ENCODE assay signal across 8 cellular contexts in the genomic region with DNA sequence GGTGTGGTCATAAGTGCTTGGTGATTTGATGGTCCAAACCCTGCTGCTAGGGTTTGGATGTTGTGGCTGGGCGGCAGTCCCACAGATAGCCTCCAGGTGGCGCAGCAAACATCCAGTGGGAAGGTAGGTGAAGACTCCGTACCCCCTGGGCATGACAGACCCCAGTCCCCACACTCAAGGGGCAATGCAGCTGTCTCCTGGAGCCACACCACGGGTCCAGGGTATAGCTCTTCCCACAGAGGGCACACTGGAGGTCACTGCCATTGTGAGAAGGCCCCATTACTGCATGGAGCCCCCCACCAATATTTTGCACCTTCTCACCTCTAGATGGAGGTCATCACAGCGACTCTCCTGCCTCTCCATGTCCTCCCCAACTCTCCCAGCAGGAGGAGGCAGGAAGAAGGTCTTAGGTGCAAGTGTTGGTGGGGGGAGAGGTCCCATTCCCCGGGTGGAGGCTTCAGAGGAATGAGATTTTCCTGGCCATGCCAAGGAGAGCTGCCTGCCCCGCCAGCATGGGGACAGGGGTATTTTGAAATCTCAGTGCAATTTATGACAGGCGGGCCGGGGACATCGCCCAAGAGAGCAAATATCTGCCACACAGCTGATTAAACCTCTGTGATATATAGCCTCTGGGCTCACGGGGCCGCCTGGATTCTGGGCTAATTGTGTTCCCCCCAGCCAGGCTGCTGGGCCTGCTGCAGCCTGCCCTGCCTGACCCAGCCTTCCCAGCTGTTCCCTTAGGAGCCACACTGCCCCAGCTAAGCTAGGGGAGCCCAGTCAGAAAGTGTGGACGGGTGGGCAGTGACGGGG. TPM values are rescaled to one million over a fixed set of nuclear protein-coding genes. Genes with fewer than 3 reads are reported as not detected.
DNase-seq lines count a peak whose midpoint lies in the region; ATAC-seq, FAIRE-seq and TF ChIP-seq lines count a peak whose summit lies in the region.

No MANE protein-coding gene starts in this region.

- WGBS in HepG2 (ENCODE audit: low lambda C conversion rate) = 8% methylated on average over 8 of the region's 14 CpGs

- TF ChIP-seq CTCF in activated B cell treated with CpG ODN at 0.5 μM for 24 hours (IDR thresholded peaks at IDR 0.05) (no peak), bronchial epithelial cell (IDR thresholded peaks at IDR 0.05; ENCODE audit: insufficient read depth, low read length, severe bottlenecking) (peak; percentile 84), HepG2 (CRISPR knock-in tag; IDR thresholded peaks at IDR 0.05) (peak; percentile 96)

- ATAC-seq in activated B cell treated with CpG ODN at 0.5 μM for 24 hours (ENCODE audit: low read depth) = peak; percentile 70
- peak; percentile 81 for ATAC-seq in HepG2
- no peak for ATAC-seq in HG02973 (IDR thresholded peaks at IDR 0.05; ENCODE audit: unreplicated experiment)
- ATAC-seq in HG02623 (IDR thresholded peaks at IDR 0.05; ENCODE audit: unreplicated experiment) = no peak

- H3K36me3 Mint-ChIP-seq in activated B cell treated with CpG ODN at 0.5 μM for 24 hours (ENCODE audit: low read depth) = no peaks in the 10 kb centered on the region

- H3K4me1 ChIP-seq in HepG2 (ENCODE audit: insufficient read depth, low read length) = peaks cover 14% of the 10 kb centered on the region

- no peak for FAIRE-seq in bronchial epithelial cell (lab: Jason Lieb, UNC)
- peak; percentile 96 for FAIRE-seq in HepG2 (lab: Jason Lieb, UNC)

- TF ChIP-seq POLR2A in HepG2 (IDR thresholded peaks at IDR 0.05; ENCODE audit: insufficient read depth in 1 of 2, low read depth in 2 of 2, low read length in 2 of 2) = no peak

- TF ChIP-seq EP300 in HepG2 (IDR thresholded peaks at IDR 0.05; ENCODE audit: low read depth in 2 of 2, low read length in 2 of 2) = no peak
- TF ChIP-seq EP300 in HepG2 (CRISPR knock-in tag; IDR thresholded peaks at IDR 0.05; ENCODE audit: borderline replicate concordance) = no peak

- POLR2A ChIA-PET in activated B cell treated with CpG ODN at 0.5 μM for 24 hours (lab: Charles Lee) (interaction anchor here (2.1 kb wide), 1 partner anchor 48 kb away, joined by 7 read pairs; no protein-coding TSS in a partner anchor), HepG2 (lab: Yijun Ruan, JAX) (interaction anchor here (0.7 to 0.9 kb wide), 2 partner anchors 34 to 98 kb away, joined by 3 read pairs; no protein-coding TSS in a partner anchor)

- no peaks in the 10 kb centered on the region for H3K9me3 ChIP-seq in MG63
- no peaks in the 10 kb centered on the region for H3K9me3 ChIP-seq in HepG2 (ENCODE audit: low read length)

- DNase-seq in G401 (ENCODE audit: low spot score) (peak; percentile 50), MG63 (peak; percentile 34), activated B cell treated with CpG ODN at 0.5 μM for 24 hours (peak; percentile 66), bronchial epithelial cell (ENCODE audit: low read depth) (peak; percentile 28), HepG2 (ENCODE audit: low spot score) (peak; percentile 84)
- peak; percentile 40 to 69 (median 55) for DNase-seq in stimulated activated CD4-positive, alpha-beta T cell treated with anti-CD3 and anti-CD28 coated beads, TNF-alpha, amount 100 ng/mL, for 24 hours (ENCODE audit: low read depth in 3 of 3)

- H3K4me3 ChIP-seq in MG63 (no peak overlapping the region), bronchial epithelial cell (ENCODE audit: low read depth, low read length) (no peak overlapping the region), HepG2 (replicated peaks in 1 of 3; ENCODE audit: insufficient read depth in 1 of 3, low read depth in 2 of 3, low read length in 3 of 3) (no peak overlapping the region)

- no peaks in the 10 kb centered on the region for H3K27me3 ChIP-seq in MG63
- peaks cover 14% of the 10 kb centered on the region for H3K27me3 ChIP-seq in bronchial epithelial cell (ENCODE audit: control insufficient read depth, insufficient read depth, low read length)
- H3K27me3 ChIP-seq in HepG2 (ENCODE audit: control insufficient read depth in 1 of 2, insufficient read depth in 2 of 2, low read length in 2 of 2) = peaks cover 2 to 25% of the 10 kb centered on the region in 2 experiments; a peak in 3 of 5 replicates

- CTCF ChIA-PET in activated B cell treated with CpG ODN at 0.5 μM for 24 hours (lab: Charles Lee) (interaction anchor here (0.8 to 5.5 kb wide), 10 partner anchors 9 to 114 kb away, joined by 3 to 72 read pairs (median 4); a partner anchor contains a TSS), HepG2 (lab: Yijun Ruan, JAX; ENCODE audit: low intra/inter-chr PET ratio, low total read pairs) (interaction anchor here (0.7 to 3.5 kb wide), 8 partner anchors 11 to 104 kb away, joined by 3 to 125 read pairs (median 6); a partner anchor contains a TSS)

- in situ Hi-C loops in G401 (cut with HindIII; ENCODE audit: low sequenced_read_pairs) = no loop called here
- in situ Hi-C loops in HepG2 (cut with HindIII; ENCODE audit: extremely low pct_ligation_motif_present, low pct_unique_long_range_greater_than_20kb) = loop anchor here (5.0 kb wide), 1 partner anchor 35 kb away; no protein-coding TSS in a partner anchor

- no peak overlapping the region for H3K27ac ChIP-seq in HepG2 (ENCODE audit: extremely low read length, insufficient read depth, low read length)

- H3K79me2 ChIP-seq in HepG2 (ENCODE audit: insufficient read depth, low read length) = no peaks in the 10 kb centered on the region

- H4K20me1 ChIP-seq in HepG2 (ENCODE audit: insufficient read depth, low read length) = no peaks in the 10 kb centered on the region

- peaks cover 28% of the 10 kb centered on the region for H3K4me1 Mint-ChIP-seq in activated B cell treated with CpG ODN at 0.5 μM for 24 hours

- BruUV-seq in HepG2 (replicated peaks; lab: Mats Ljungman, UMichigan) = no TSS peak

- H3K4me2 ChIP-seq in HepG2 (ENCODE audit: low read depth, low read length) = peak overlapping the region; percentile 59

- no peaks in the 10 kb centered on the region for H3K36me3 ChIP-seq in MG63
- no peaks in the 10 kb centered on the region for H3K36me3 ChIP-seq in bronchial epithelial cell (ENCODE audit: control insufficient read depth, insufficient read depth, low read length)
- H3K36me3 ChIP-seq in HepG2 (replicated peaks in 1 of 2; ENCODE audit: control insufficient read depth in 1 of 2, insufficient read depth in 2 of 2, low read length in 2 of 2) = no peaks in the 10 kb centered on the region

- H3K27ac Mint-ChIP-seq in activated B cell treated with CpG ODN at 0.5 μM for 24 hours = no peak overlapping the region

- peaks cover 8% of the 10 kb centered on the region for H3K27me3 Mint-ChIP-seq in activated B cell treated with CpG ODN at 0.5 μM for 24 hours

- H3K4me3 Mint-ChIP-seq in activated B cell treated with CpG ODN at 0.5 μM for 24 hours = no peak overlapping the region

- TF ChIP-seq RAD21 in HepG2 (CRISPR knock-in tag; IDR thresholded peaks at IDR 0.05) = peak; percentile 96

- intact Hi-C loops in activated B cell treated with CpG ODN at 0.5 μM for 24 hours (cut with micrococcal nuclease) = loop anchor here (1.0 to 2.0 kb wide), 4 partner anchors 39 to 114 kb away; a partner anchor contains a TSS
- intact Hi-C loops in HepG2 (cut with micrococcal nuclease; ENCODE audit: unreplicated experiment) = loop anchor here (1.0 to 2.0 kb wide), 4 partner anchors 34 to 104 kb away; no protein-coding TSS in a partner anchor

- H2AFZ ChIP-seq in HepG2 (ENCODE audit: low read length) = no peak overlapping the region

- H3K9me3 Mint-ChIP-seq in activated B cell treated with CpG ODN at 0.5 μM for 24 hours = no peaks in the 10 kb centered on the region

- no peak overlapping the region for H3K9ac ChIP-seq in HepG2 (ENCODE audit: insufficient read depth, low read depth, low read length)

RNA-seq across cellular contexts. Expression of a gene that starts 17.2 kb away (rescaled TPM):
- 1.7 and 2.3 TPM in 2 replicates for total RNA-seq in G401 (2014; rRNA removed; shearing (Covaris generic))
- 0.05 TPM in 1 of 2 replicates, not detected in the other for total RNA-seq in MG63 (2014; rRNA removed; shearing (Covaris generic); ENCODE audit: low replicate concordance)
- total RNA-seq in activated B cell treated with CpG ODN at 0.5 μM for 24 hours (3.1 and 4.5 TPM in 2 replicates), bronchial epithelial cell (0.26 and 0.64 TPM in 2 replicates), HepG2 (2016; rRNA removed; fragmentation: Illumina TruSeq; extraction: Trizol) (0.83 and 1.1 TPM in 2 replicates)
- total RNA-seq in HepG2 (2016; cell fraction: cytosol; rRNA removed; fragmentation: Illumina TruSeq; extraction: Trizol; ENCODE audit: low read depth) = 0.09 and 0.10 TPM in 2 replicates
- 0.67 and 0.91 TPM in 2 replicates for total RNA-seq in HepG2 (2016; cell fraction: insoluble cytoplasmic fraction; rRNA removed; fragmentation: Illumina TruSeq; extraction: Trizol)
- total RNA-seq in HepG2 (2016; cell fraction: membrane; rRNA removed; fragmentation: Illumina TruSeq; extraction: Trizol) = 0.28 and 0.34 TPM in 2 replicates
- 0.81 TPM in 2 replicates for total RNA-seq in HepG2 (2016; cell fraction: nucleus; rRNA removed; fragmentation: Illumina TruSeq; extraction: Trizol)
- 0.87 and 1.4 TPM in 2 replicates for polyA plus RNA-seq in HepG2 (2011; rRNA removed)
- polyA plus RNA-seq in HepG2 (2011; cell fraction: cytosol; rRNA removed) = 0.77 and 0.94 TPM in 2 replicates
- polyA plus RNA-seq in HepG2 (2011; cell fraction: nucleus; rRNA removed) = 1.7 and 2.6 TPM in 2 replicates
- 0.81 and 0.91 TPM in 2 replicates for polyA plus RNA-seq in HepG2 (2012)
- 0.05 TPM in 1 of 2 replicates, not detected in the other for polyA plus RNA-seq in HepG2 (2016; cell fraction: cytosol; fragmentation: Illumina TruSeq; extraction: Trizol; ENCODE audit: low read depth)
- 0.34 and 0.68 TPM in 2 replicates for polyA plus RNA-seq in HepG2 (2016; cell fraction: insoluble cytoplasmic fraction; fragmentation: Illumina TruSeq; extraction: Trizol; ENCODE audit: low read depth)
- 0.08 and 0.13 TPM in 2 replicates for polyA plus RNA-seq in HepG2 (2016; cell fraction: membrane; fragmentation: Illumina TruSeq; extraction: Trizol; ENCODE audit: low read depth)
- polyA plus RNA-seq in HepG2 (2016; cell fraction: nucleus; fragmentation: Illumina TruSeq; extraction: Trizol; ENCODE audit: insufficient read depth, low read depth) = 1.6 and 1.7 TPM in 2 replicates
- 0.56 and 2.3 TPM in 2 replicates for polyA minus RNA-seq in HepG2 (2011; rRNA and poly(A)+ RNA removed; ENCODE audit: low replicate concordance)
- polyA minus RNA-seq in HepG2 (2011; cell fraction: cytosol; rRNA and poly(A)+ RNA removed) = 0.79 and 0.89 TPM in 2 replicates
- polyA minus RNA-seq in HepG2 (2011; cell fraction: nucleus; rRNA and poly(A)+ RNA removed) = 0.77 and 1.1 TPM in 2 replicates

RNA-seq across cellular contexts. Expression of a gene that starts 30.7 kb away (rescaled TPM):
- total RNA-seq in G401 (2014; rRNA removed; shearing (Covaris generic)) = 1.8 and 1.9 TPM in 2 replicates
- not detected in 2 replicates for total RNA-seq in MG63 (2014; rRNA removed; shearing (Covaris generic); ENCODE audit: low replicate concordance)
- total RNA-seq in activated B cell treated with CpG ODN at 0.5 μM for 24 hours (16.7 and 17.0 TPM in 2 replicates), bronchial epithelial cell (under 0.01 and 0.26 TPM in 2 replicates), HepG2 (2016; rRNA removed; fragmentation: Illumina TruSeq; extraction: Trizol) (2.3 TPM in 2 replicates)
- 0.40 and 0.71 TPM in 2 replicates for total RNA-seq in HepG2 (2016; cell fraction: cytosol; rRNA removed; fragmentation: Illumina TruSeq; extraction: Trizol; ENCODE audit: low read depth)
- 1.8 and 2.2 TPM in 2 replicates for total RNA-seq in HepG2 (2016; cell fraction: insoluble cytoplasmic fraction; rRNA removed; fragmentation: Illumina TruSeq; extraction: Trizol)
- 1.9 and 2.0 TPM in 2 replicates for total RNA-seq in HepG2 (2016; cell fraction: membrane; rRNA removed; fragmentation: Illumina TruSeq; extraction: Trizol)
- total RNA-seq in HepG2 (2016; cell fraction: nucleus; rRNA removed; fragmentation: Illumina TruSeq; extraction: Trizol) = 0.97 and 1.3 TPM in 2 replicates
- polyA plus RNA-seq in HepG2 (2011; rRNA removed) = 5.8 and 6.1 TPM in 2 replicates
- 5.6 and 6.2 TPM in 2 replicates for polyA plus RNA-seq in HepG2 (2011; cell fraction: cytosol; rRNA removed)
- polyA plus RNA-seq in HepG2 (2011; cell fraction: nucleus; rRNA removed) = 5.3 and 5.6 TPM in 2 replicates
- 1.7 and 2.5 TPM in 2 replicates for polyA plus RNA-seq in HepG2 (2012)
- polyA plus RNA-seq in HepG2 (2016; cell fraction: cytosol; fragmentation: Illumina TruSeq; extraction: Trizol; ENCODE audit: low read depth) = 1.2 and 1.3 TPM in 2 replicates
- polyA plus RNA-seq in HepG2 (2016; cell fraction: insoluble cytoplasmic fraction; fragmentation: Illumina TruSeq; extraction: Trizol; ENCODE audit: low read depth) = 5.4 TPM in 2 replicates
- polyA plus RNA-seq in HepG2 (2016; cell fraction: membrane; fragmentation: Illumina TruSeq; extraction: Trizol; ENCODE audit: low read depth) = 3.7 and 3.8 TPM in 2 replicates
- 4.1 and 4.5 TPM in 2 replicates for polyA plus RNA-seq in HepG2 (2016; cell fraction: nucleus; fragmentation: Illumina TruSeq; extraction: Trizol; ENCODE audit: insufficient read depth, low read depth)
- polyA minus RNA-seq in HepG2 (2011; rRNA and poly(A)+ RNA removed; ENCODE audit: low replicate concordance) = 0.35 and 3.6 TPM in 2 replicates
- 1.4 and 2.5 TPM in 2 replicates for polyA minus RNA-seq in HepG2 (2011; cell fraction: cytosol; rRNA and poly(A)+ RNA removed)
- polyA minus RNA-seq in HepG2 (2011; cell fraction: nucleus; rRNA and poly(A)+ RNA removed) = 0.52 and 0.99 TPM in 2 replicates

RNA-seq across cellular contexts. Expression of a gene that starts 44.9 kb away (rescaled TPM):
- total RNA-seq in G401 (2014; rRNA removed; shearing (Covaris generic)) = 2.4 and 6.5 TPM in 2 replicates
- total RNA-seq in MG63 (2014; rRNA removed; shearing (Covaris generic); ENCODE audit: low replicate concordance) = 1.0 and 3.2 TPM in 2 replicates
- total RNA-seq in activated B cell treated with CpG ODN at 0.5 μM for 24 hours (21.9 and 22.4 TPM in 2 replicates), bronchial epithelial cell (4.4 and 5.0 TPM in 2 replicates), HepG2 (2016; rRNA removed; fragmentation: Illumina TruSeq; extraction: Trizol) (3.9 and 6.7 TPM in 2 replicates)
- total RNA-seq in HepG2 (2016; cell fraction: cytosol; rRNA removed; fragmentation: Illumina TruSeq; extraction: Trizol; ENCODE audit: low read depth) = 1.6 TPM in 2 replicates
- 4.7 and 7.5 TPM in 2 replicates for total RNA-seq in HepG2 (2016; cell fraction: insoluble cytoplasmic fraction; rRNA removed; fragmentation: Illumina TruSeq; extraction: Trizol)
- total RNA-seq in HepG2 (2016; cell fraction: membrane; rRNA removed; fragmentation: Illumina TruSeq; extraction: Trizol) = 2.1 and 3.5 TPM in 2 replicates
- 6.4 and 10.0 TPM in 2 replicates for total RNA-seq in HepG2 (2016; cell fraction: nucleus; rRNA removed; fragmentation: Illumina TruSeq; extraction: Trizol)
- 7.8 and 13.5 TPM in 2 replicates for polyA plus RNA-seq in HepG2 (2011; rRNA removed)
- 5.7 TPM in 2 replicates for polyA plus RNA-seq in HepG2 (2011; cell fraction: cytosol; rRNA removed)
- 29.5 and 34.5 TPM in 2 replicates for polyA plus RNA-seq in HepG2 (2011; cell fraction: nucleus; rRNA removed)
- polyA plus RNA-seq in HepG2 (2012) = 4.3 and 5.5 TPM in 2 replicates
- polyA plus RNA-seq in HepG2 (2016; cell fraction: cytosol; fragmentation: Illumina TruSeq; extraction: Trizol; ENCODE audit: low read depth) = 0.87 and 1.1 TPM in 2 replicates
- polyA plus RNA-seq in HepG2 (2016; cell fraction: insoluble cytoplasmic fraction; fragmentation: Illumina TruSeq; extraction: Trizol; ENCODE audit: low read depth) = 3.0 and 5.2 TPM in 2 replicates
- 1.7 and 1.9 TPM in 2 replicates for polyA plus RNA-seq in HepG2 (2016; cell fraction: membrane; fragmentation: Illumina TruSeq; extraction: Trizol; ENCODE audit: low read depth)
- polyA plus RNA-seq in HepG2 (2016; cell fraction: nucleus; fragmentation: Illumina TruSeq; extraction: Trizol; ENCODE audit: insufficient read depth, low read depth) = 16.3 and 17.6 TPM in 2 replicates
- 0.58 and 15.8 TPM in 2 replicates for polyA minus RNA-seq in HepG2 (2011; rRNA and poly(A)+ RNA removed; ENCODE audit: low replicate concordance)
- 1.7 and 2.0 TPM in 2 replicates for polyA minus RNA-seq in HepG2 (2011; cell fraction: cytosol; rRNA and poly(A)+ RNA removed)
- polyA minus RNA-seq in HepG2 (2011; cell fraction: nucleus; rRNA and poly(A)+ RNA removed) = 6.4 and 9.6 TPM in 2 replicates

RNA-seq across cellular contexts. Expression of a gene that starts 47.7 kb away (rescaled TPM):
- 42.6 and 65.5 TPM in 2 replicates for total RNA-seq in G401 (2014; rRNA removed; shearing (Covaris generic))
- 77.5 and 86.3 TPM in 2 replicates for total RNA-seq in MG63 (2014; rRNA removed; shearing (Covaris generic); ENCODE audit: low replicate concordance)
- total RNA-seq in activated B cell treated with CpG ODN at 0.5 μM for 24 hours (23.9 and 25.8 TPM in 2 replicates), bronchial epithelial cell (13.7 and 31.1 TPM in 2 replicates), HepG2 (2016; rRNA removed; fragmentation: Illumina TruSeq; extraction: Trizol) (26.8 and 27.9 TPM in 2 replicates)
- total RNA-seq in HepG2 (2016; cell fraction: cytosol; rRNA removed; fragmentation: Illumina TruSeq; extraction: Trizol; ENCODE audit: low read depth) = 17.3 and 18.4 TPM in 2 replicates
- 21.1 and 25.4 TPM in 2 replicates for total RNA-seq in HepG2 (2016; cell fraction: insoluble cytoplasmic fraction; rRNA removed; fragmentation: Illumina TruSeq; extraction: Trizol)
- 36.4 and 39.9 TPM in 2 replicates for total RNA-seq in HepG2 (2016; cell fraction: membrane; rRNA removed; fragmentation: Illumina TruSeq; extraction: Trizol)
- 13.2 and 14.4 TPM in 2 replicates for total RNA-seq in HepG2 (2016; cell fraction: nucleus; rRNA removed; fragmentation: Illumina TruSeq; extraction: Trizol)
- 42.0 and 48.5 TPM in 2 replicates for polyA plus RNA-seq in HepG2 (2011; rRNA removed)
- polyA plus RNA-seq in HepG2 (2011; cell fraction: cytosol; rRNA removed) = 38.1 and 38.8 TPM in 2 replicates
- polyA plus RNA-seq in HepG2 (2011; cell fraction: nucleus; rRNA removed) = 36.5 and 41.2 TPM in 2 replicates
- 23.6 and 24.0 TPM in 2 replicates for polyA plus RNA-seq in HepG2 (2012)
- polyA plus RNA-seq in HepG2 (2016; cell fraction: cytosol; fragmentation: Illumina TruSeq; extraction: Trizol; ENCODE audit: low read depth) = 15.6 and 18.2 TPM in 2 replicates
- polyA plus RNA-seq in HepG2 (2016; cell fraction: insoluble cytoplasmic fraction; fragmentation: Illumina TruSeq; extraction: Trizol; ENCODE audit: low read depth) = 26.9 and 33.5 TPM in 2 replicates
- polyA plus RNA-seq in HepG2 (2016; cell fraction: membrane; fragmentation: Illumina TruSeq; extraction: Trizol; ENCODE audit: low read depth) = 35.0 and 37.3 TPM in 2 replicates
- 29.9 and 31.9 TPM in 2 replicates for polyA plus RNA-seq in HepG2 (2016; cell fraction: nucleus; fragmentation: Illumina TruSeq; extraction: Trizol; ENCODE audit: insufficient read depth, low read depth)
- polyA minus RNA-seq in HepG2 (2011; rRNA and poly(A)+ RNA removed; ENCODE audit: low replicate concordance) = 47.3 TPM in 2 replicates
- 15.6 and 18.5 TPM in 2 replicates for polyA minus RNA-seq in HepG2 (2011; cell fraction: cytosol; rRNA and poly(A)+ RNA removed)
- polyA minus RNA-seq in HepG2 (2011; cell fraction: nucleus; rRNA and poly(A)+ RNA removed) = 15.3 and 17.8 TPM in 2 replicates

RNA-seq across cellular contexts. Expression of a gene that starts 50.3 kb away (rescaled TPM):
- 148 and 158 TPM in 2 replicates for total RNA-seq in G401 (2014; rRNA removed; shearing (Covaris generic))
- total RNA-seq in MG63 (2014; rRNA removed; shearing (Covaris generic); ENCODE audit: low replicate concordance) = 121 and 123 TPM in 2 replicates
- 130 and 152 TPM in 2 replicates for total RNA-seq in activated B cell treated with CpG ODN at 0.5 μM for 24 hours
- 47.7 and 77.2 TPM in 2 replicates for total RNA-seq in bronchial epithelial cell
- 132 and 179 TPM in 2 replicates for total RNA-seq in HepG2 (2016; rRNA removed; fragmentation: Illumina TruSeq; extraction: Trizol)
- 46.7 and 51.0 TPM in 2 replicates for total RNA-seq in HepG2 (2016; cell fraction: cytosol; rRNA removed; fragmentation: Illumina TruSeq; extraction: Trizol; ENCODE audit: low read depth)
- total RNA-seq in HepG2 (2016; cell fraction: insoluble cytoplasmic fraction; rRNA removed; fragmentation: Illumina TruSeq; extraction: Trizol) = 140 and 190 TPM in 2 replicates
- 65.8 and 75.9 TPM in 2 replicates for total RNA-seq in HepG2 (2016; cell fraction: membrane; rRNA removed; fragmentation: Illumina TruSeq; extraction: Trizol)
- total RNA-seq in HepG2 (2016; cell fraction: nucleus; rRNA removed; fragmentation: Illumina TruSeq; extraction: Trizol) = 79.3 and 85.4 TPM in 2 replicates
- polyA plus RNA-seq in HepG2 (2011; rRNA removed) = 47.7 and 54.7 TPM in 2 replicates
- polyA plus RNA-seq in HepG2 (2011; cell fraction: cytosol; rRNA removed) = 23.0 and 30.1 TPM in 2 replicates
- polyA plus RNA-seq in HepG2 (2011; cell fraction: nucleus; rRNA removed) = 24.7 and 29.9 TPM in 2 replicates
- polyA plus RNA-seq in HepG2 (2012) = 75.2 and 76.1 TPM in 2 replicates
- polyA plus RNA-seq in HepG2 (2016; cell fraction: cytosol; fragmentation: Illumina TruSeq; extraction: Trizol; ENCODE audit: low read depth) = 45.0 and 48.2 TPM in 2 replicates
- 221 and 228 TPM in 2 replicates for polyA plus RNA-seq in HepG2 (2016; cell fraction: insoluble cytoplasmic fraction; fragmentation: Illumina TruSeq; extraction: Trizol; ENCODE audit: low read depth)
- polyA plus RNA-seq in HepG2 (2016; cell fraction: membrane; fragmentation: Illumina TruSeq; extraction: Trizol; ENCODE audit: low read depth) = 64.6 and 70.7 TPM in 2 replicates
- polyA plus RNA-seq in HepG2 (2016; cell fraction: nucleus; fragmentation: Illumina TruSeq; extraction: Trizol; ENCODE audit: insufficient read depth, low read depth) = 97.9 and 98.9 TPM in 2 replicates
- 61.1 and 62.3 TPM in 2 replicates for polyA minus RNA-seq in HepG2 (2011; rRNA and poly(A)+ RNA removed; ENCODE audit: low replicate concordance)
- polyA minus RNA-seq in HepG2 (2011; cell fraction: cytosol; rRNA and poly(A)+ RNA removed) = 44.7 and 52.7 TPM in 2 replicates
- 116 and 129 TPM in 2 replicates for polyA minus RNA-seq in HepG2 (2011; cell fraction: nucleus; rRNA and poly(A)+ RNA removed)

Comparison
In these comparisons a context has a peak if more than half of its experiments do, and no peak if none do; other contexts are left out.
1. DNase-seq: peak in every context shown above with its lines; median percentile 84 in HepG2; 66 in activated B cell treated with CpG ODN at 0.5 μM for 24 hours; 55 in stimulated activated CD4-positive, alpha-beta T cell treated with anti-CD3 and anti-CD28 coated beads, TNF-alpha, amount 100 ng/mL, for 24 hours; 50 in G401; 34 in MG63; 28 in bronchial epithelial cell.
2. ATAC-seq: peak in activated B cell treated with CpG ODN at 0.5 μM for 24 hours (single experiment) and HepG2 (single experiment); none in HG02973 (single experiment) and HG02623 (single experiment).